In genomic region chr5:105907016-105907415, GRCh38 we compare ENCODE assay signal across 27 cellular contexts.
"Had no signal": no experiment of that assay in that cellular context is flagged by ENCODE, and none has a peak within 500 bp of the region (broad histone marks: within the 10 kb centered on the region; RNA-seq: fewer than 3 reads in every experiment).

No MANE protein-coding gene starts in this region.

- H3K4me1 ChIP-seq: breast epithelium, SJSA1 had no signal

- H3K9me3 ChIP-seq: breast epithelium, SJSA1 had no signal

- ATAC-seq: activated T-cell treated with anti-CD3 and anti-CD28 coated beads, Interleukin-2, amount 50 U/mL, for 4 hours; T-helper 17 cell had no signal

- H3K4me3 ChIP-seq: breast epithelium, SJSA1 had no signal

- H3K27ac ChIP-seq: breast epithelium, SJSA1 had no signal

- DNase-seq: activated B cell treated with CpG ODN at 0.5 μM for 24 hours; activated CD4-positive, alpha-beta memory T cell treated with anti-CD3 and anti-CD28 coated beads for 36 hours; activated CD4-positive, alpha-beta T cell treated with anti-CD3 and anti-CD28 coated beads for 1 hour; activated CD4-positive, alpha-beta T cell treated with anti-CD3 and anti-CD28 coated beads, Interleukin-2, amount 10 ng/mL, durations not matched to agents 7 days and 5 days; activated CD8-positive, alpha-beta memory T cell treated with anti-CD3 and anti-CD28 coated beads for 24 hours; activated effector memory CD4-positive, alpha-beta T cell treated with anti-CD3 and anti-CD28 coated beads, Interleukin-2, amount 50 U/mL, for 16 hours; activated naive CD4-positive, alpha-beta T cell treated with Interleukin-2 at 50 U/mL for 16 hours; activated naive CD8-positive, alpha-beta T cell treated with anti-CD3 and anti-CD28 coated beads for 36 hours; activated T-cell treated with anti-CD3 and anti-CD28 coated beads, Interleukin-2, amount 50 U/mL, for 4 hours; anterior cingulate cortex; caudate nucleus; KBM-7; NCI-H1048; NCI-H146; NCI-H187 treated with DMSO at 0.1 percent for 48 hours; NCI-H2081 treated with DMSO at 0.1 percent for 48 hours; NCI-H2171; NCI-H226; NCI-H526; NCI-H774; NK-92 treated with Interleukin-12 subunit alpha and Interleukin-12 subunit beta, amount 100 ng/mL, for 24 hours; OCI-M1; SHP77; T-helper 17 cell; T-helper 9 cell had no signal

- H3K36me3 ChIP-seq: breast epithelium, SJSA1 had no signal

- H3K27me3 ChIP-seq: breast epithelium, SJSA1 had no signal
